ENCODE assay signal across 8 cellular contexts in the genomic region with DNA sequence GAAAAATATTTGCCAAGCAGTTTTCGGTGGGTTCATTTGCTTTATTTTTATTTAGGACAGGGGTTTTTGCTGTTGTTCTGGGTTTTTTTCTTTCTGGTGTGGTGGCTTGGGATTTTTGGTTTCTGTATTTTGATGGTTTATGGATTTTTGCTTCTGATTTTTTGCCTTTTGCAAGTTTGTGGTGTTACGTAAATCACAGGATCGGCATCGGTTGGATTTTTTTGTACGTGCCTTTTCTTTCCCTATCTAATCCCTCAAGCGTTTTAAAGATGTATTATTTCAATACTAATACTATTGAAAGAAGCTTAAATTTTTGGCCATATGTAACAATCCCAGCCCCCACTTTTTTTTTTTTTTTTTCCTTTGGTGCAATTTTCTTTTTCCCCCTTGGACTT. TPM values are rescaled to one million over a fixed set of nuclear protein-coding genes. Genes with fewer than 3 reads are reported as not detected.
DNase-seq lines count a peak whose midpoint lies in the region; ATAC-seq, FAIRE-seq and TF ChIP-seq lines count a peak whose summit lies in the region.

No MANE protein-coding gene starts in this region.

- H3K36me3 ChIP-seq in GM23338 (ENCODE audit: insufficient read depth) = no peaks in the 10 kb centered on the region
- H3K36me3 ChIP-seq in SJCRH30 = no peaks in the 10 kb centered on the region
- H3K36me3 ChIP-seq in sigmoid colon = no peaks in the 10 kb centered on the region

- H2AFZ ChIP-seq in GM23338 = no peak overlapping the region

- H3F3A ChIP-seq in GM23338 (replicated peaks; ENCODE audit: low read depth) = no peaks in the 10 kb centered on the region

- peak overlapping the region; percentile 83 for H3K4me3 ChIP-seq in GM23338
- peak overlapping the region; percentile 58 for H3K4me3 ChIP-seq in SJCRH30
- H3K4me3 ChIP-seq in fibroblast of mammary gland (ENCODE audit: control insufficient read depth, low read depth, low read length) = peak overlapping the region; percentile 99
- H3K4me3 ChIP-seq in sigmoid colon = peak overlapping the region; percentile 53 to 88 (median 68)

- H3K27me3 ChIP-seq in GM23338 (ENCODE audit: insufficient read depth) (peaks cover 33% of the 10 kb centered on the region), SJCRH30 (no peaks in the 10 kb centered on the region), sigmoid colon (no peaks in the 10 kb centered on the region)

- no peaks in the 10 kb centered on the region for H3K9me2 ChIP-seq in GM23338 (ENCODE audit: insufficient read depth)

- no peak for TF ChIP-seq POLR2A in sigmoid colon (IDR thresholded peaks at IDR 0.05)

- H3K27ac ChIP-seq in GM23338 (ENCODE audit: low read depth) (peak overlapping the region; percentile 95), SJCRH30 (no peak overlapping the region), sigmoid colon (peak overlapping the region; percentile 90 to 99 (median 96))

- H4K20me1 ChIP-seq in GM23338 (replicated peaks; ENCODE audit: insufficient read depth) = no peaks in the 10 kb centered on the region

- no peak for FAIRE-seq in frontal cortex (lab: Jason Lieb, UNC)

- intact Hi-C loops in sigmoid colon (cut with DNase I) = loop anchor here (10.0 kb wide), 2 partner anchors 869 to 969 kb away; no protein-coding TSS in a partner anchor

- TF ChIP-seq CTCF in GM23338 (conservative IDR thresholded peaks at IDR 0.05; ENCODE audit: low read depth in 2 of 2) (no peak), fibroblast of mammary gland (conservative IDR thresholded peaks at IDR 0.05; ENCODE audit: control insufficient read depth, insufficient read depth, low read depth, low read length) (no peak), sigmoid colon (IDR thresholded peaks at IDR 0.05) (no peak)

- no peaks in the 10 kb centered on the region for H3K9me3 Mint-ChIP-seq in GM23338

- H3K27ac Mint-ChIP-seq in GM23338 = peak overlapping the region; percentile 100

- H3K9me3 ChIP-seq in SJCRH30 (replicated peaks) (no peaks in the 10 kb centered on the region), sigmoid colon (no peaks in the 10 kb centered on the region)

- H3K27me3 Mint-ChIP-seq in GM23338 (ENCODE audit: insufficient read depth, low read depth, poor library complexity) = peaks cover 28% of the 10 kb centered on the region

- no peaks in the 10 kb centered on the region; the same call in 2 of the 3 replicates for H3K36me3 Mint-ChIP-seq in GM23338 (ENCODE audit: low read depth)

- DNase-seq in GM23338 (ENCODE audit: low spot score) = no peak
- DNase-seq in SJCRH30 = no peak
- DNase-seq in fibroblast of mammary gland (ENCODE audit: low read depth) = peak; percentile 21
- no peak for DNase-seq in sigmoid colon
- no peak for DNase-seq in KG1 (lab: John Stamatoyannopoulos, UW)
- no peak for DNase-seq in amygdala (lab: John Stamatoyannopoulos, UW)
- no peak for DNase-seq in frontal cortex (ENCODE audit: low spot score in 2 of 2)

- peaks cover 68% of the 10 kb centered on the region for H3K4me1 Mint-ChIP-seq in GM23338

- H3K79me2 ChIP-seq in GM23338 (replicated peaks; ENCODE audit: insufficient read depth) = 0 out of 2 replicates have a peak, but pooled peaks cover 3% of the 10 kb centered on the region

- peak overlapping the region; percentile 92 for H3K4me2 ChIP-seq in GM23338

- WGBS in sigmoid colon, 2 donors = 15 to 41% methylated on average over 6 of the region's 6 CpGs

- H3K4me1 ChIP-seq in GM23338 (ENCODE audit: insufficient read depth) (peaks cover 41% of the 10 kb centered on the region), SJCRH30 (0 out of 2 replicates have a peak, but pooled peaks cover 4% of the 10 kb centered on the region), sigmoid colon (peaks cover 3 to 63% (median 43%) of the 10 kb centered on the region in 4 donors)

- ATAC-seq in GM23338 (no peak), HG03378 (IDR thresholded peaks at IDR 0.05; ENCODE audit: unreplicated experiment) (no peak)

- TF ChIP-seq EP300 in sigmoid colon (IDR thresholded peaks at IDR 0.05) = no peak

- H3K4me3 Mint-ChIP-seq in GM23338 = peak overlapping the region; percentile 91

TF ChIP-seq in GM23338, 12 proteins besides CTCF, POLR2A, EP300 and RAD21 (continues in another document):
- no peak for TF ChIP-seq ZNF114 (CRISPR knock-in tag; IDR thresholded peaks at IDR 0.05)
- no peak for TF ChIP-seq POLR2AphosphoS5 (IDR thresholded peaks at IDR 0.05; ENCODE audit: low read depth)
- TF ChIP-seq, protein P1, sequence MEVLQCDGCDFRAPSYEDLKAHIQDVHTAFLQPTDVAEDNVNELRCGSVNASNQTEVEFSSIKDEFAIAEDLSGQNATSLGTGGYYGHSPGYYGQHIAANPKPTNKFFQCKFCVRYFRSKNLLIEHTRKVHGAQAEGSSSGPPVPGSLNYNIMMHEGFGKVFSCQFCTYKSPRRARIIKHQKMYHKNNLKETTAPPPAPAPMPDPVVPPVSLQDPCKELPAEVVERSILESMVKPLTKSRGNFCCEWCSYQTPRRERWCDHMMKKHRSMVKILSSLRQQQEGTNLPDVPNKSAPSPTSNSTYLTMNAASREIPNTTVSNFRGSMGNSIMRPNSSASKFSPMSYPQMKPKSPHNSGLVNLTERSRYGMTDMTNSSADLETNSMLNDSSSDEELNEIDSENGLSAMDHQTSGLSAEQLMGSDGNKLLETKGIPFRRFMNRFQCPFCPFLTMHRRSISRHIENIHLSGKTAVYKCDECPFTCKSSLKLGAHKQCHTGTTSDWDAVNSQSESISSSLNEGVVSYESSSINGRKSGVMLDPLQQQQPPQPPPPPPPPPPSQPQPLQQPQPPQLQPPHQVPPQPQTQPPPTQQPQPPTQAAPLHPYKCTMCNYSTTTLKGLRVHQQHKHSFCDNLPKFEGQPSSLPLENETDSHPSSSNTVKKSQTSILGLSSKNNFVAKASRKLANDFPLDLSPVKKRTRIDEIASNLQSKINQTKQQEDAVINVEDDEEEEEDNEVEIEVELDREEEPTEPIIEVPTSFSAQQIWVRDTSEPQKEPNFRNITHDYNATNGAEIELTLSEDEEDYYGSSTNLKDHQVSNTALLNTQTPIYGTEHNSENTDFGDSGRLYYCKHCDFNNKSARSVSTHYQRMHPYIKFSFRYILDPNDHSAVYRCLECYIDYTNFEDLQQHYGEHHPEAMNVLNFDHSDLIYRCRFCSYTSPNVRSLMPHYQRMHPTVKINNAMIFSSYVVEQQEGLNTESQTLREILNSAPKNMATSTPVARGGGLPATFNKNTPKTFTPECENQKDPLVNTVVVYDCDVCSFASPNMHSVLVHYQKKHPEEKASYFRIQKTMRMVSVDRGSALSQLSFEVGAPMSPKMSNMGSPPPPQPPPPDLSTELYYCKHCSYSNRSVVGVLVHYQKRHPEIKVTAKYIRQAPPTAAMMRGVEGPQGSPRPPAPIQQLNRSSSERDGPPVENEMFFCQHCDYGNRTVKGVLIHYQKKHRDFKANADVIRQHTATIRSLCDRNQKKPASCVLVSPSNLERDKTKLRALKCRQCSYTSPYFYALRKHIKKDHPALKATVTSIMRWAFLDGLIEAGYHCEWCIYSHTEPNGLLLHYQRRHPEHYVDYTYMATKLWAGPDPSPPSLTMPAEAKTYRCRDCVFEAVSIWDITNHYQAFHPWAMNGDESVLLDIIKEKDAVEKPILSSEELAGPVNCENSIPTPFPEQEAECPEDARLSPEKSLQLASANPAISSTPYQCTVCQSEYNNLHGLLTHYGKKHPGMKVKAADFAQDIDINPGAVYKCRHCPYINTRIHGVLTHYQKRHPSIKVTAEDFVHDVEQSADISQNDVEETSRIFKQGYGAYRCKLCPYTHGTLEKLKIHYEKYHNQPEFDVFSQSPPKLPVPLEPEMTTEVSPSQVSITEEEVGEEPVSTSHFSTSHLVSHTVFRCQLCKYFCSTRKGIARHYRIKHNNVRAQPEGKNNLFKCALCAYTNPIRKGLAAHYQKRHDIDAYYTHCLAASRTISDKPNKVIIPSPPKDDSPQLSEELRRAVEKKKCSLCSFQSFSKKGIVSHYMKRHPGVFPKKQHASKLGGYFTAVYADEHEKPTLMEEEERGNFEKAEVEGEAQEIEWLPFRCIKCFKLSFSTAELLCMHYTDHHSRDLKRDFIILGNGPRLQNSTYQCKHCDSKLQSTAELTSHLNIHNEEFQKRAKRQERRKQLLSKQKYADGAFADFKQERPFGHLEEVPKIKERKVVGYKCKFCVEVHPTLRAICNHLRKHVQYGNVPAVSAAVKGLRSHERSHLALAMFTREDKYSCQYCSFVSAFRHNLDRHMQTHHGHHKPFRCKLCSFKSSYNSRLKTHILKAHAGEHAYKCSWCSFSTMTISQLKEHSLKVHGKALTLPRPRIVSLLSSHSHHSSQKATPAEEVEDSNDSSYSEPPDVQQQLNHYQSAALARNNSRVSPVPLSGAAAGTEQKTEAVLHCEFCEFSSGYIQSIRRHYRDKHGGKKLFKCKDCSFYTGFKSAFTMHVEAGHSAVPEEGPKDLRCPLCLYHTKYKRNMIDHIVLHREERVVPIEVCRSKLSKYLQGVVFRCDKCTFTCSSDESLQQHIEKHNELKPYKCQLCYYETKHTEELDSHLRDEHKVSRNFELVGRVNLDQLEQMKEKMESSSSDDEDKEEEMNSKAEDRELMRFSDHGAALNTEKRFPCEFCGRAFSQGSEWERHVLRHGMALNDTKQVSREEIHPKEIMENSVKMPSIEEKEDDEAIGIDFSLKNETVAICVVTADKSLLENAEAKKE (CRISPR knock-in tag; IDR thresholded peaks at IDR 0.05) = no peak
- no peak for TF ChIP-seq EZH2 (IDR thresholded peaks at IDR 0.05; ENCODE audit: low read depth, unreplicated experiment)
- TF ChIP-seq, protein P2, sequence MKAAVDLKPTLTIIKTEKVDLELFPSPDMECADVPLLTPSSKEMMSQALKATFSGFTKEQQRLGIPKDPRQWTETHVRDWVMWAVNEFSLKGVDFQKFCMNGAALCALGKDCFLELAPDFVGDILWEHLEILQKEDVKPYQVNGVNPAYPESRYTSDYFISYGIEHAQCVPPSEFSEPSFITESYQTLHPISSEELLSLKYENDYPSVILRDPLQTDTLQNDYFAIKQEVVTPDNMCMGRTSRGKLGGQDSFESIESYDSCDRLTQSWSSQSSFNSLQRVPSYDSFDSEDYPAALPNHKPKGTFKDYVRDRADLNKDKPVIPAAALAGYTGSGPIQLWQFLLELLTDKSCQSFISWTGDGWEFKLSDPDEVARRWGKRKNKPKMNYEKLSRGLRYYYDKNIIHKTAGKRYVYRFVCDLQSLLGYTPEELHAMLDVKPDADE (IDR thresholded peaks at IDR 0.05) = no peak
- TF ChIP-seq STAT1 (IDR thresholded peaks at IDR 0.05; ENCODE audit: unreplicated experiment) = no peak
- TF ChIP-seq CREB1 (CRISPR knock-in tag; IDR thresholded peaks at IDR 0.05; ENCODE audit: low read depth) = no peak

RNA-seq across cellular contexts. Expression of a gene that starts 0.8 kb away (rescaled TPM):
- 5.4 and 5.9 TPM in 2 replicates for total RNA-seq in GM23338 (2014; rRNA removed; shearing (Covaris generic))
- polyA plus RNA-seq in GM23338 (2016; fragmentation: Nextera tagmentation; extraction: Ambion mirVana) (2.5 and 2.6 TPM in 2 replicates), sigmoid colon (10 to 100 TPM in 1 of 3 donors, 1 to 10 TPM in 2; 4.9 to 30.6 (median 7.2) TPM)
- total RNA-seq in SJCRH30 (2014; rRNA removed; shearing (Covaris generic)) = 0.65 and 0.76 TPM in 2 replicates
- total RNA-seq in sigmoid colon (100 to 1,000 TPM in 1 of 4 donors, 10 to 100 TPM in 3; 51.4 to 233 (median 80.7) TPM), frontal cortex (16.7 TPM)

RNA-seq across cellular contexts. Expression of a gene that starts 43.7 kb away (rescaled TPM):
- total RNA-seq in GM23338 (2014; rRNA removed; shearing (Covaris generic)) = not detected in 2 replicates
- polyA plus RNA-seq in GM23338 (2016; fragmentation: Nextera tagmentation; extraction: Ambion mirVana) (not detected in 2 replicates), sigmoid colon (not detected)
- not detected in 2 replicates for total RNA-seq in SJCRH30 (2014; rRNA removed; shearing (Covaris generic))
- total RNA-seq in sigmoid colon (not detected), frontal cortex (not detected)
